ENCODE assay signal across 9 cellular contexts in genomic region chr10:99930731-99931550, GRCh38.
DNase-seq lines count a peak whose midpoint lies in the region; ATAC-seq, FAIRE-seq and TF ChIP-seq lines count a peak whose summit lies in the region.
"Had no signal": no experiment of that assay in that cellular context is flagged by ENCODE, and none has a peak within 500 bp of the region (broad histone marks: within the 10 kb centered on the region; RNA-seq: fewer than 3 reads in every experiment).

No MANE protein-coding gene starts in this region.

- peak overlapping the region in 2 of 10 donors; percentile 5 to 7 for H3K4me3 Mint-ChIP-seq in naive thymus-derived CD4-positive, alpha-beta T cell
- no peak overlapping the region for H3K4me3 Mint-ChIP-seq in activated CD8-positive, alpha-beta memory T cell treated with anti-CD3 and anti-CD28 coated beads, Interleukin-2, amount 10 ng/mL, durations not matched to agents 7 days and 5 days

- DNase-seq in RWPE1 (ENCODE audit: low spot score) = peak; percentile 93
- DNase-seq in islet precursor cell = peak; percentile 94
- peak; percentile 98 for DNase-seq in small intestine
- DNase-seq in DMS114 treated with DMSO at 0.1 percent for 48 hours (lab: John Stamatoyannopoulos, UW; ENCODE audit: unreplicated experiment) = no peak
- DNase-seq in C1 segment of cervical spinal cord (lab: John Stamatoyannopoulos, UW) = no peak
- DNase-seq in naive thymus-derived CD4-positive, alpha-beta T cell = no peak
- DNase-seq in activated CD8-positive, alpha-beta memory T cell treated with anti-CD3 and anti-CD28 coated beads, Interleukin-2, amount 10 ng/mL, durations not matched to agents 7 days and 5 days = no peak
- DNase-seq: activated CD8-positive, alpha-beta memory T cell treated with anti-CD3 and anti-CD28 coated beads for 24 hours had no signal

- H3K27me3 ChIP-seq in HUES48 (ENCODE audit: control insufficient read depth, insufficient read depth, low read length) (no peaks in the 10 kb centered on the region), small intestine (ENCODE audit: control insufficient read depth in 2 of 2, insufficient read depth in 2 of 2, low read length in 2 of 2) (no peaks in the 10 kb centered on the region)
- H3K27me3 ChIP-seq in naive thymus-derived CD4-positive, alpha-beta T cell (ENCODE audit: control insufficient read depth in 2 of 2, insufficient read depth in 2 of 2, low read length in 2 of 2) = no peaks in the 10 kb centered on the region

- no peaks in the 10 kb centered on the region for H3K27me3 Mint-ChIP-seq in naive thymus-derived CD4-positive, alpha-beta T cell
- H3K27me3 Mint-ChIP-seq in activated CD8-positive, alpha-beta memory T cell treated with anti-CD3 and anti-CD28 coated beads, Interleukin-2, amount 10 ng/mL, durations not matched to agents 7 days and 5 days = no peaks in the 10 kb centered on the region

- H3K4me1 ChIP-seq in HUES48 (ENCODE audit: control insufficient read depth, insufficient read depth, low read length) (peaks cover 23% of the 10 kb centered on the region), small intestine (ENCODE audit: control insufficient read depth in 2 of 2, insufficient read depth in 1 of 2, low read depth in 1 of 2, low read length in 1 of 2) (peaks cover 0 to 11% of the 10 kb centered on the region in 2 donors)
- H3K4me1 ChIP-seq in naive thymus-derived CD4-positive, alpha-beta T cell (ENCODE audit: control insufficient read depth in 2 of 2, insufficient read depth in 2 of 2, low read length in 2 of 2) = no peaks in the 10 kb centered on the region

- ATAC-seq in naive thymus-derived CD4-positive, alpha-beta T cell = no peak
- no peak for ATAC-seq in activated CD8-positive, alpha-beta memory T cell treated with anti-CD3 and anti-CD28 coated beads, Interleukin-2, amount 10 ng/mL, durations not matched to agents 7 days and 5 days

- no peak for TF ChIP-seq CTCF in RWPE1 (conservative IDR thresholded peaks at IDR 0.05; ENCODE audit: low read depth)

- FAIRE-seq in small intestine (lab: Jason Lieb, UNC) = no peak

- H3K27ac ChIP-seq in HUES48 (ENCODE audit: low read depth, low read length) = peak overlapping the region; percentile 74
- no peak overlapping the region; the same call in 1 of the 2 replicates for H3K27ac ChIP-seq in RWPE1
- H3K27ac ChIP-seq in small intestine (ENCODE audit: low read depth in 1 of 2, low read length in 1 of 2) = peak overlapping the region; percentile 87 to 91
- H3K27ac ChIP-seq in naive thymus-derived CD4-positive, alpha-beta T cell (ENCODE audit: low read depth, low read length) = no peak overlapping the region

- peak overlapping the region in 3 of 9 donors; percentile 15 to 35 (median 17) for H3K27ac Mint-ChIP-seq in naive thymus-derived CD4-positive, alpha-beta T cell
- H3K27ac Mint-ChIP-seq in activated CD8-positive, alpha-beta memory T cell treated with anti-CD3 and anti-CD28 coated beads, Interleukin-2, amount 10 ng/mL, durations not matched to agents 7 days and 5 days = no peak overlapping the region

- WGBS in small intestine, 3 donors = 18 to 53% (median 27%) methylated on average over 9 of the region's 9 CpGs

- POLR2A ChIA-PET in RWPE1 (lab: Yijun Ruan, JAX; ENCODE audit: low non-redundant PET) = interaction anchor here (1.6 kb wide), 1 partner anchor 25 kb away, joined by 6 read pairs; no protein-coding TSS in a partner anchor
- POLR2A ChIA-PET in naive thymus-derived CD4-positive, alpha-beta T cell (lab: Charles Lee) = no interaction called here

- H3K4me3 ChIP-seq in HUES48 (ENCODE audit: low read depth, low read length) (peak overlapping the region; percentile 11), small intestine (ENCODE audit: low read depth in 1 of 2, low read length in 2 of 2) (peak overlapping the region; percentile 36 to 89)
- no peak overlapping the region for H3K4me3 ChIP-seq in naive thymus-derived CD4-positive, alpha-beta T cell (ENCODE audit: low read length)

- H3K36me3 ChIP-seq in HUES48 (ENCODE audit: control insufficient read depth, insufficient read depth, low read length) (no peaks in the 10 kb centered on the region), small intestine (ENCODE audit: control insufficient read depth in 2 of 2, insufficient read depth in 2 of 2, low read length in 2 of 2) (no peaks in the 10 kb centered on the region)
- H3K36me3 ChIP-seq in naive thymus-derived CD4-positive, alpha-beta T cell (ENCODE audit: control insufficient read depth in 2 of 3, insufficient read depth in 3 of 3, low read length in 3 of 3) = no peaks in the 10 kb centered on the region

- peaks cover 0 to 8% (median 0%) of the 10 kb centered on the region in 5 donors for H3K36me3 Mint-ChIP-seq in naive thymus-derived CD4-positive, alpha-beta T cell
- H3K36me3 Mint-ChIP-seq in activated CD8-positive, alpha-beta memory T cell treated with anti-CD3 and anti-CD28 coated beads, Interleukin-2, amount 10 ng/mL, durations not matched to agents 7 days and 5 days = no peaks in the 10 kb centered on the region

- CTCF ChIA-PET in RWPE1 (lab: Yijun Ruan, JAX) = interaction anchor here (0.6 to 1.0 kb wide), 7 partner anchors 17 to 488 kb away, joined by 3 to 5 read pairs (median 3); partner anchors contain the start of gene DNMBP
- CTCF ChIA-PET in naive thymus-derived CD4-positive, alpha-beta T cell (lab: Charles Lee) = no interaction called here
- CTCF ChIA-PET in activated CD8-positive, alpha-beta memory T cell treated with anti-CD3 and anti-CD28 coated beads, Interleukin-2, amount 10 ng/mL, durations not matched to agents 7 days and 5 days (lab: Charles Lee) = no interaction called here

- no peaks in the 10 kb centered on the region for H3K9me3 Mint-ChIP-seq in naive thymus-derived CD4-positive, alpha-beta T cell
- H3K9me3 Mint-ChIP-seq in activated CD8-positive, alpha-beta memory T cell treated with anti-CD3 and anti-CD28 coated beads, Interleukin-2, amount 10 ng/mL, durations not matched to agents 7 days and 5 days (ENCODE audit: low read depth) = no peaks in the 10 kb centered on the region

- H3K4me1 Mint-ChIP-seq in naive thymus-derived CD4-positive, alpha-beta T cell = peaks cover 7 to 15% (median 12%) of the 10 kb centered on the region in 7 donors
- H3K4me1 Mint-ChIP-seq in activated CD8-positive, alpha-beta memory T cell treated with anti-CD3 and anti-CD28 coated beads, Interleukin-2, amount 10 ng/mL, durations not matched to agents 7 days and 5 days = peaks cover 3% of the 10 kb centered on the region

- no peak overlapping the region for H3K9ac ChIP-seq in HUES48 (ENCODE audit: low read depth, low read length)

- no peaks in the 10 kb centered on the region for H3K9me3 ChIP-seq in HUES48 (ENCODE audit: control insufficient read depth, insufficient read depth, low read length)
- no peaks in the 10 kb centered on the region for H3K9me3 ChIP-seq in small intestine (ENCODE audit: control insufficient read depth, low read depth)
- H3K9me3 ChIP-seq in naive thymus-derived CD4-positive, alpha-beta T cell (ENCODE audit: control insufficient read depth in 2 of 3, low read length in 3 of 3) = no peaks in the 10 kb centered on the region

- intact Hi-C loops in naive thymus-derived CD4-positive, alpha-beta T cell (cut with micrococcal nuclease) = no loop called here

Comparison
In these comparisons a context has a peak if more than half of its experiments do, and no peak if none do; other contexts are left out.
1. H3K27ac ChIP-seq: peak in HUES48 (single experiment) and small intestine (2 of 2); none in RWPE1 (single experiment) and naive thymus-derived CD4-positive, alpha-beta T cell (single experiment).
2. DNase-seq: peak in RWPE1 (single experiment), islet precursor cell (single experiment) and small intestine (single experiment); none in DMS114 treated with DMSO at 0.1 percent for 48 hours (single experiment), C1 segment of cervical spinal cord (0 of 14), naive thymus-derived CD4-positive, alpha-beta T cell (0 of 9) and activated CD8-positive, alpha-beta memory T cell treated with anti-CD3 and anti-CD28 coated beads, Interleukin-2, amount 10 ng/mL, durations not matched to agents 7 days and 5 days (single experiment).